20 cellular contexts compared by ENCODE assay signal in genomic region chr1:178464566-178464965, GRCh38. TPM values are rescaled to one million over a fixed set of nuclear protein-coding genes. Genes with fewer than 3 reads are reported as not detected.
DNase-seq lines count a peak whose midpoint lies in the region; ATAC-seq, FAIRE-seq and TF ChIP-seq lines count a peak whose summit lies in the region.
"Had no signal": no experiment of that assay in that cellular context is flagged by ENCODE, and none has a peak within 500 bp of the region (broad histone marks: within the 10 kb centered on the region; RNA-seq: fewer than 3 reads in every experiment).

No MANE protein-coding gene starts in this region.

- H3K4me1 ChIP-seq in ACC112 (ENCODE audit: control insufficient read depth, insufficient read depth, low read length, unreplicated experiment): peaks cover 19% of the 10 kb centered on the region
- H3K4me1 ChIP-seq in mammary epithelial cell (ENCODE audit: insufficient read depth, low read length): peaks cover 16% of the 10 kb centered on the region
- H3K4me1 ChIP-seq in kidney (ENCODE audit: control insufficient read depth in 1 of 2, insufficient read depth in 1 of 2, low read depth in 1 of 2, low read length in 2 of 2): no peaks in the 10 kb centered on the region
- H3K4me1 ChIP-seq in GM23338 (ENCODE audit: insufficient read depth): peaks cover 14% of the 10 kb centered on the region; the same call in 1 of the 2 replicates

- no peak overlapping the region for H3K4me3 ChIP-seq in ACC112 (ENCODE audit: low read depth, low read length)
- no peak overlapping the region for H3K4me3 ChIP-seq in mammary epithelial cell (replicated peaks in 1 of 3; ENCODE audit: insufficient read depth in 1 of 3, low read depth in 2 of 3, low read length in 3 of 3)
- H3K4me3 ChIP-seq in kidney (ENCODE audit: low read length in 2 of 2): no peak overlapping the region
- no peak overlapping the region for H3K4me3 ChIP-seq in GM23338
- H3K4me3 ChIP-seq: GM12878, HAP-1 had no signal

- no peaks in the 10 kb centered on the region for H3K9me3 Mint-ChIP-seq in GM23338
- H3K9me3 Mint-ChIP-seq: CD4-positive, alpha-beta T cell; IgD-negative memory B cell had no signal

- H4K20me1 ChIP-seq in mammary epithelial cell (ENCODE audit: insufficient read depth, low read length) (no peaks in the 10 kb centered on the region), GM23338 (replicated peaks; ENCODE audit: insufficient read depth) (0 out of 2 replicates have a peak, but pooled peaks cover 3% of the 10 kb centered on the region)

- H3K9me3 ChIP-seq in mammary epithelial cell (replicated peaks; ENCODE audit: insufficient read depth, low read length) (no peaks in the 10 kb centered on the region), kidney (ENCODE audit: control insufficient read depth in 1 of 2, low read length in 2 of 2) (no peaks in the 10 kb centered on the region)
- H3K9me3 ChIP-seq: HAP-1 had no signal

- CTCF ChIA-PET in mammary epithelial cell (lab: Charles Lee; ENCODE audit: low non-redundant PET): interaction anchor here (0.5 kb wide), 1 partner anchor 11 kb away, joined by 5 read pairs; no protein-coding TSS in a partner anchor

- H3K27me3 ChIP-seq in ACC112 (ENCODE audit: insufficient read depth, low read length) (no peaks in the 10 kb centered on the region), mammary epithelial cell (ENCODE audit: insufficient read depth, low read length) (no peaks in the 10 kb centered on the region), GM23338 (ENCODE audit: insufficient read depth) (no peaks in the 10 kb centered on the region)

- peaks cover 7% of the 10 kb centered on the region for H3K4me1 Mint-ChIP-seq in GM23338
- H3K4me1 Mint-ChIP-seq: IgD-negative memory B cell had no signal

- peak; percentile 37 for FAIRE-seq in kidney (lab: Jason Lieb, UNC)
- no peak for FAIRE-seq in GM19239 (lab: Jason Lieb, UNC)
- FAIRE-seq: GM12878, GM18507, H1 had no signal

- intact Hi-C loops in mammary epithelial cell (cut with micrococcal nuclease) (no loop called here), kidney (cut with DNase I) (no loop called here)

- H3K27ac ChIP-seq in ACC112 (ENCODE audit: low read depth, low read length): peak overlapping the region; percentile 13
- peak overlapping the region; percentile 27 for H3K27ac ChIP-seq in mammary epithelial cell (ENCODE audit: insufficient read depth, low read depth, low read length)
- no peak overlapping the region for H3K27ac ChIP-seq in kidney (ENCODE audit: low read depth in 2 of 2, low read length in 2 of 2)
- H3K27ac ChIP-seq in GM23338 (ENCODE audit: low read depth): no peak overlapping the region

- in situ Hi-C loops in mammary epithelial cell (cut with MboI; ENCODE audit: low sequenced_read_pairs in 2 of 2): no loop called here

- H2AFZ ChIP-seq in ACC112 (ENCODE audit: low read length, unreplicated experiment) (no peak overlapping the region), mammary epithelial cell (ENCODE audit: low read depth, low read length) (no peak overlapping the region), GM23338 (no peak overlapping the region)

- H3K36me3 Mint-ChIP-seq in GM23338 (ENCODE audit: low read depth): peaks cover 21% of the 10 kb centered on the region
- H3K36me3 Mint-ChIP-seq: IgD-negative memory B cell had no signal

- TF ChIP-seq CTCF in mammary epithelial cell (conservative IDR thresholded peaks at IDR 0.05 in 1 of 2, IDR thresholded peaks at IDR 0.05 in 1 of 2; ENCODE audit: extremely low read depth in 1 of 2, insufficient read depth in 1 of 2, low read depth in 1 of 2, low read length in 2 of 2): no peak
- no peak for TF ChIP-seq CTCF in kidney (IDR thresholded peaks at IDR 0.05; ENCODE audit: borderline replicate concordance, extremely low read depth, insufficient read depth)
- no peak for TF ChIP-seq CTCF in GM23338 (conservative IDR thresholded peaks at IDR 0.05; ENCODE audit: low read depth in 2 of 2)

- no peaks in the 10 kb centered on the region for H3K79me2 ChIP-seq in ACC112 (ENCODE audit: control insufficient read depth, insufficient read depth, low read length, unreplicated experiment)
- H3K79me2 ChIP-seq in mammary epithelial cell (ENCODE audit: insufficient read depth, low read length): peaks cover 5% of the 10 kb centered on the region
- H3K79me2 ChIP-seq in GM23338 (replicated peaks; ENCODE audit: insufficient read depth): no peaks in the 10 kb centered on the region

- no peak for ATAC-seq in GM23338
- ATAC-seq in HG02885 (IDR thresholded peaks at IDR 0.05; ENCODE audit: poor library complexity, unreplicated experiment): no peak

- dilution Hi-C loops in mammary epithelial cell (cut with HindIII; ENCODE audit: low sequenced_read_pairs): no loop called here

- H3K36me3 ChIP-seq in ACC112 (ENCODE audit: insufficient read depth, low read length) (peaks cover 28% of the 10 kb centered on the region), mammary epithelial cell (ENCODE audit: insufficient read depth, low read length) (peaks cover 19% of the 10 kb centered on the region), kidney (ENCODE audit: control insufficient read depth in 1 of 2, insufficient read depth in 2 of 2, low read length in 2 of 2) (peaks cover 10 to 12% of the 10 kb centered on the region in 2 donors), GM23338 (ENCODE audit: insufficient read depth) (peaks cover 8% of the 10 kb centered on the region; the same call in 1 of the 2 replicates)

- H3K4me3 Mint-ChIP-seq in GM23338: no peak overlapping the region
- H3K4me3 Mint-ChIP-seq: CD4-positive, alpha-beta T cell; IgD-negative memory B cell had no signal

- DNase-seq in M059J (ENCODE audit: low read depth): peak; percentile 25
- DNase-seq in mammary epithelial cell: no peak
- no peak for DNase-seq in kidney
- DNase-seq in GM19239 (ENCODE audit: insufficient read length, low spot score): no peak
- DNase-seq in activated naive CD4-positive, alpha-beta T cell treated with Interleukin-2 at 50 U/mL for 16 hours: no peak
- no peak for DNase-seq in GM23338 (ENCODE audit: low spot score)
- DNase-seq: 8988T; ACHN; C1 segment of cervical spinal cord; CD4-positive, alpha-beta T cell; DMS79 had no signal

- H3F3A ChIP-seq in GM23338 (replicated peaks; ENCODE audit: low read depth): no peaks in the 10 kb centered on the region

- peak overlapping the region; percentile 53 for H3K4me2 ChIP-seq in mammary epithelial cell (ENCODE audit: insufficient read depth, low read depth, low read length)
- H3K4me2 ChIP-seq in GM23338: no peak overlapping the region

- no peak overlapping the region for H3K9ac ChIP-seq in mammary epithelial cell (ENCODE audit: insufficient read depth, low read length)
- no peak overlapping the region for H3K9ac ChIP-seq in kidney (ENCODE audit: low read length in 2 of 2)

- BruUV-seq in mammary epithelial cell (replicated peaks; lab: Mats Ljungman, UMichigan): no TSS peak

- no peaks in the 10 kb centered on the region for H3K27me3 Mint-ChIP-seq in GM23338 (ENCODE audit: insufficient read depth, low read depth, poor library complexity)
- H3K27me3 Mint-ChIP-seq: CD4-positive, alpha-beta T cell had no signal

- no peaks in the 10 kb centered on the region for H3K9me2 ChIP-seq in GM23338 (ENCODE audit: insufficient read depth)

- no peak overlapping the region for H3K27ac Mint-ChIP-seq in GM23338
- H3K27ac Mint-ChIP-seq: CD4-positive, alpha-beta T cell; IgD-negative memory B cell had no signal

TF ChIP-seq in GM23338, 12 proteins besides CTCF, POLR2A, EP300 and RAD21:
- TF ChIP-seq ZNF114 (CRISPR knock-in tag; IDR thresholded peaks at IDR 0.05): no peak
- no peak for TF ChIP-seq EZH2phosphoT487 (IDR thresholded peaks at IDR 0.05; ENCODE audit: unreplicated experiment)
- no peak for TF ChIP-seq NANOG (IDR thresholded peaks at IDR 0.05; ENCODE audit: borderline replicate concordance)
- TF ChIP-seq ETS1 (IDR thresholded peaks at IDR 0.05): no peak

RNA-seq across cellular contexts. Expression of gene CLEC20A, which starts 32.2 kb away (rescaled TPM):
- total RNA-seq in M059J (2014; rRNA removed; shearing (Covaris generic)): not detected in 2 replicates
- not detected for total RNA-seq in mammary epithelial cell
- not detected for polyA plus RNA-seq in mammary epithelial cell
- polyA minus RNA-seq in mammary epithelial cell: not detected
- 0.47 TPM for total RNA-seq in kidney
- not detected for polyA plus RNA-seq in kidney (ENCODE audit: insufficient read depth, low read depth, low replicate concordance)
- not detected in 2 replicates for total RNA-seq in GM23338 (2014; rRNA removed; shearing (Covaris generic))
- not detected in 2 replicates for polyA plus RNA-seq in GM23338 (2016; fragmentation: Nextera tagmentation; extraction: Ambion mirVana)
- total RNA-seq: CD4-positive, alpha-beta T cell; G401; GM12878; H1; HT-29 had no signal
- polyA plus RNA-seq: GM12878, H1 had no signal

RNA-seq across cellular contexts. Expression of gene TEX35, which starts 48.3 kb away (rescaled TPM):
- total RNA-seq in M059J (2014; rRNA removed; shearing (Covaris generic)): not detected in 2 replicates
- total RNA-seq in mammary epithelial cell (not detected), kidney (not detected)
- polyA plus RNA-seq in mammary epithelial cell (not detected), kidney (ENCODE audit: insufficient read depth, low read depth, low replicate concordance) (not detected), GM23338 (2016; fragmentation: Nextera tagmentation; extraction: Ambion mirVana) (0.09 TPM in 1 of 2 replicates, not detected in the other)
- polyA minus RNA-seq in mammary epithelial cell: not detected
- not detected in 2 replicates for total RNA-seq in GM23338 (2014; rRNA removed; shearing (Covaris generic))
- total RNA-seq: CD4-positive, alpha-beta T cell; G401; GM12878; H1; HT-29 had no signal
- polyA plus RNA-seq: GM12878, IgD-negative memory B cell had no signal

Comparison
In these comparisons a context has a peak if more than half of its experiments do, and no peak if none do; other contexts are left out.
1. H3K27ac ChIP-seq: peak in ACC112 (single experiment) and mammary epithelial cell (single experiment); none in kidney (0 of 2) and GM23338 (single experiment).